10 cellular contexts compared by ENCODE assay signal in genomic region chr4:110487873-110488272, GRCh38. TPM values are rescaled to one million over a fixed set of nuclear protein-coding genes. Genes with fewer than 3 reads are reported as not detected.
DNase-seq lines count a peak whose midpoint lies in the region; ATAC-seq and TF ChIP-seq lines count a peak whose summit lies in the region.
"Had no signal": no experiment of that assay in that cellular context is flagged by ENCODE, and none has a peak within 500 bp of the region (broad histone marks: within the 10 kb centered on the region; RNA-seq: fewer than 3 reads in every experiment).

No MANE protein-coding gene starts in this region.

- H3K9me3 ChIP-seq in right atrium auricular region (no peaks in the 10 kb centered on the region), right cardiac atrium (ENCODE audit: control insufficient read depth, low read length) (no peaks in the 10 kb centered on the region), ovary (no peaks in the 10 kb centered on the region)

- no peak for TF ChIP-seq EP300 in ovary (IDR thresholded peaks at IDR 0.05)

- ATAC-seq in Right ventricle myocardium superior (ENCODE audit: poor library complexity), result peak; percentile 91
- ATAC-seq in right cardiac atrium, result peak; percentile 82 to 91
- no peak for ATAC-seq in HG03175 (IDR thresholded peaks at IDR 0.05; ENCODE audit: unreplicated experiment)

- no peaks in the 10 kb centered on the region for H3K36me3 ChIP-seq in right atrium auricular region
- no peaks in the 10 kb centered on the region for H3K36me3 ChIP-seq in ovary

- H3K27ac ChIP-seq in right atrium auricular region, result peak overlapping the region in 1 of 2 donors; percentile 68
- no peak overlapping the region for H3K27ac ChIP-seq in right cardiac atrium (ENCODE audit: low read length)
- no peak overlapping the region for H3K27ac ChIP-seq in ovary

- TF ChIP-seq CTCF in right atrium auricular region (IDR thresholded peaks at IDR 0.05), result no peak
- no peak for TF ChIP-seq CTCF in ovary (IDR thresholded peaks at IDR 0.05)

- DNase-seq in Right ventricle myocardium superior (no peak), right atrium auricular region (ENCODE audit: low spot score) (no peak), OCI-M1 (lab: John Stamatoyannopoulos, UW) (peak; percentile 58), right cardiac atrium (no peak), DMS 273 (lab: John Stamatoyannopoulos, UW; ENCODE audit: unreplicated experiment) (no peak), ovary (no peak), NCI-H1436 (lab: John Stamatoyannopoulos, UW) (no peak)
- DNase-seq: NCI-H1048, SIG-M5 had no signal

- TF ChIP-seq POLR2A in ovary (IDR thresholded peaks at IDR 0.05), result no peak

- peaks cover 0 to 11% of the 10 kb centered on the region in 2 donors for H3K4me1 ChIP-seq in right atrium auricular region
- H3K4me1 ChIP-seq in right cardiac atrium (ENCODE audit: control insufficient read depth, insufficient read depth, low read length), result no peaks in the 10 kb centered on the region
- no peaks in the 10 kb centered on the region for H3K4me1 ChIP-seq in ovary (ENCODE audit: insufficient read depth)

- intact Hi-C loops in Right ventricle myocardium superior (cut with DNase I) (no loop called here), right cardiac atrium (cut with DNase I) (no loop called here), ovary (cut with DNase I) (no loop called here)

- H3K4me3 ChIP-seq in right atrium auricular region (no peak overlapping the region), right cardiac atrium (ENCODE audit: low read length) (no peak overlapping the region), ovary (no peak overlapping the region)

- H3K27me3 ChIP-seq in right atrium auricular region (no peaks in the 10 kb centered on the region), right cardiac atrium (ENCODE audit: control insufficient read depth, insufficient read depth) (no peaks in the 10 kb centered on the region), ovary (no peaks in the 10 kb centered on the region)

RNA-seq across cellular contexts. Expression of gene ENPEP, which starts 11.9 kb away (rescaled TPM):
- 3.3 TPM for total RNA-seq in Right ventricle myocardium superior
- total RNA-seq in right atrium auricular region, result 1 to 10 TPM; 3.3 to 3.5 TPM
- total RNA-seq in right cardiac atrium, result 1 to 10 TPM; 2.5 to 6.8 (median 3.3) TPM
- 2.6 TPM for polyA plus RNA-seq in right cardiac atrium
- total RNA-seq in ovary, result 1 to 10 TPM in 6 of 7 donors, under 1 TPM in 1; 0.91 to 3.6 (median 2.2) TPM
- 1 to 10 TPM; 1.5 to 4.7 TPM for polyA plus RNA-seq in ovary
